1 cellular context compared by ENCODE assay signal in genomic region chr7:74293577-74293908, GRCh38.
TF ChIP-seq lines count a peak whose summit lies in the region.

No MANE protein-coding gene starts in this region.

TF ChIP-seq in HCT116, 20 proteins besides CTCF, POLR2A, EP300 and RAD21 (continued from another document):
- TF ChIP-seq ZBTB33 (IDR thresholded peaks at IDR 0.05; ENCODE audit: extremely low read depth, insufficient replicate concordance, low read length) (no peak), SP1 (IDR thresholded peaks at IDR 0.05; ENCODE audit: low read depth) (no peak), FOSL1 (IDR thresholded peaks at IDR 0.05; ENCODE audit: low read depth) (no peak)
